1 cellular context compared by ENCODE assay signal in genomic region chr3:157159762-157160651, GRCh38.
TF ChIP-seq lines count a peak whose summit lies in the region.

Gene CCNL1 (minus strand): TSS chr3:157160147. CDS start chr3:157160094, 53 bp downstream.

TF ChIP-seq in WTC11, 78 proteins besides CTCF, POLR2A, EP300 and RAD21 (continued from another document and continues in another):
- TF ChIP-seq CDX4 (CRISPR knock-in tag; IDR thresholded peaks at IDR 0.05; ENCODE audit: borderline replicate concordance) (no peak), FOXK1 (CRISPR knock-in tag; IDR thresholded peaks at IDR 0.05) (peak; percentile 95), ESRRA (CRISPR knock-in tag; IDR thresholded peaks at IDR 0.05; ENCODE audit: borderline replicate concordance) (peak; percentile 95), NR3C1 (CRISPR knock-in tag; conservative IDR thresholded peaks at IDR 0.05; ENCODE audit: low read depth) (0 out of 2 replicates have a peak, but pooled peaks have one; percentile 62), ZNF317 (CRISPR knock-in tag; IDR thresholded peaks at IDR 0.05; ENCODE audit: borderline replicate concordance, low read depth) (0 out of 2 replicates have a peak, but pooled peaks have one; percentile 52), PRRX2 (CRISPR knock-in tag; IDR thresholded peaks at IDR 0.05) (no peak), ZNF671 (CRISPR knock-in tag; IDR thresholded peaks at IDR 0.05) (no peak), ELF4 (CRISPR knock-in tag; IDR thresholded peaks at IDR 0.05; ENCODE audit: low read depth) (no peak), SMAD3 (CRISPR knock-in tag; IDR thresholded peaks at IDR 0.05; ENCODE audit: borderline replicate concordance) (peak; percentile 93), ZSCAN18 (CRISPR knock-in tag; IDR thresholded peaks at IDR 0.05) (no peak), ZNF138 (CRISPR knock-in tag; conservative IDR thresholded peaks at IDR 0.05) (no peak), IRF1 (CRISPR knock-in tag; IDR thresholded peaks at IDR 0.05) (peak; percentile 49; the same call in 1 of the 2 replicates), CBFB (CRISPR knock-in tag; IDR thresholded peaks at IDR 0.05; ENCODE audit: low read depth) (peak; percentile 99), SOX15 (CRISPR knock-in tag; IDR thresholded peaks at IDR 0.05) (no peak), E2F1 (CRISPR knock-in tag; IDR thresholded peaks at IDR 0.05) (peak; percentile 50; the same call in 1 of the 2 replicates), NFATC4 (CRISPR knock-in tag; IDR thresholded peaks at IDR 0.05) (no peak), PREB (CRISPR knock-in tag; IDR thresholded peaks at IDR 0.05; ENCODE audit: borderline replicate concordance) (0 out of 2 replicates have a peak, but pooled peaks have one; percentile 56), E2F4 (CRISPR knock-in tag; IDR thresholded peaks at IDR 0.05; ENCODE audit: borderline replicate concordance, low read depth) (peak; percentile 57; the same call in 1 of the 2 replicates), E2F5 (CRISPR knock-in tag; IDR thresholded peaks at IDR 0.05) (peak; percentile 97), NR1H2 (CRISPR knock-in tag; IDR thresholded peaks at IDR 0.05) (peak; percentile 81), ZNF263 (CRISPR knock-in tag; IDR thresholded peaks at IDR 0.05; ENCODE audit: low read depth) (peak; percentile 67), FOXP1 (CRISPR knock-in tag; IDR thresholded peaks at IDR 0.05; ENCODE audit: borderline replicate concordance) (peak; percentile 75; the same call in 1 of the 2 replicates), ATF2 (CRISPR knock-in tag; IDR thresholded peaks at IDR 0.05; ENCODE audit: borderline replicate concordance, low read depth) (no peak; the same call in 1 of the 2 replicates), ZBTB21 (CRISPR knock-in tag; IDR thresholded peaks at IDR 0.05; ENCODE audit: borderline replicate concordance) (peak; percentile 97), MAX (CRISPR knock-in tag; IDR thresholded peaks at IDR 0.05) (peak; percentile 96), TEAD4 (CRISPR knock-in tag; IDR thresholded peaks at IDR 0.05) (peak; percentile 73; the same call in 1 of the 2 replicates), HMGXB4 (CRISPR knock-in tag; IDR thresholded peaks at IDR 0.05) (peak; percentile 64; the same call in 1 of the 2 replicates), GABPB1 (CRISPR knock-in tag; IDR thresholded peaks at IDR 0.05) (peak; percentile 93), ARID4B (CRISPR knock-in tag; IDR thresholded peaks at IDR 0.05; ENCODE audit: borderline replicate concordance) (peak; percentile 97), KAT7 (CRISPR knock-in tag; IDR thresholded peaks at IDR 0.05; ENCODE audit: borderline replicate concordance) (peak; percentile 96), ZNF121 (CRISPR knock-in tag; IDR thresholded peaks at IDR 0.05) (no peak), USF1 (CRISPR knock-in tag; IDR thresholded peaks at IDR 0.05) (peak; percentile 80), SP1 (CRISPR knock-in tag; conservative IDR thresholded peaks at IDR 0.05) (peak; percentile 97), ZBTB43 (CRISPR knock-in tag; IDR thresholded peaks at IDR 0.05) (peak; percentile 84), SMAD4 (CRISPR knock-in tag; IDR thresholded peaks at IDR 0.05) (peak; percentile 67; the same call in 1 of the 2 replicates)
